In the genomic region with DNA sequence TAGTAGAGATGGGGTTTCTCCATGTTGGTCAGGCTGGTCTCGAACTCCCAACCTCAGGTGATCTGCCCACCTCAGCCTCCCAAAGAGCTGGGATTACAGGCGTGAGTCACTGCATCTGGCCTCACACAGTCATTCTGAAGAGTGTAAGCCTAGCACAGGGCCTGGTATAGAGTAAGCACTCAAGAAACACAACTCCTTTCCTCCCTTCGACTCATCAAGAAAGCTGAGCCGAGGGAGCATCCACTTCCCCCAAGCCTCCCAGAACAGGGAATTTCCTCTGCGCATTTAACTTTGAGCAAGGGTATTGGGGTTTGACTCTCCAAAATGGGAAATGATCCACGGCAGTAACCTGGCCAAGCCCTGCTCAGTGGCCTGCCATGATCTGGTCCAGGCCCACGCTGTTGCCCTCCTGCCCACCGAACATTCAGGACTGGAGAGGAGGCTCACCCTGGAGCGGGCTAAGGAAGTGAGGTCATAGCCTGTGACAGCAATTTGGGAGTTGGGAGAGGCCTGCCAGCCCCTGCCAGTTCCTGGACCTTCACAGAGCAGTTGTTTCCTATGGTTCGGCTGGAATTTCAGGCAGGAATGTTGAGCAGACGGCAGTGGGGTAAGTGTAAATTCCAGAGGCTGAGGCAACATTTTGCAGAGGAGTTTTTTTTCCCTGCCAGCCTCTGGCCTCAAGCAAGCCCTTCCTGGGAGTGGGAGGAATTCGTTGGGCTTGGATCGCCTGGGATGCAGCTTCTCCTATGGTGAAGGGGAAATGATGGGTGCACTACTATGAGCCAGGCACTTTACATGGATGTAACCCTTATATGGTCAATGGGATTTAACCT, we compare ENCODE assay signal across 1 cellular context.
TF ChIP-seq lines count a peak whose summit lies in the region.

No MANE protein-coding gene starts in this region.

TF ChIP-seq in HepG2, 621 proteins besides CTCF, POLR2A, EP300 and RAD21 (continued from another document and continues in another):
- TF ChIP-seq ZNF180 (CRISPR knock-in tag; IDR thresholded peaks at IDR 0.05; ENCODE audit: borderline replicate concordance, low read depth) (no peak), SATB2 (CRISPR knock-in tag; IDR thresholded peaks at IDR 0.05) (no peak), AGO1 (IDR thresholded peaks at IDR 0.05; ENCODE audit: low read depth, low read length, poor library complexity, severe bottlenecking) (no peak), ZNF460 (CRISPR knock-in tag; IDR thresholded peaks at IDR 0.05; ENCODE audit: borderline replicate concordance) (no peak), ZNF570 (CRISPR knock-in tag; IDR thresholded peaks at IDR 0.05; ENCODE audit: borderline replicate concordance) (no peak), HOXA9 (CRISPR knock-in tag; IDR thresholded peaks at IDR 0.05; ENCODE audit: borderline replicate concordance) (no peak), FOXK2 (IDR thresholded peaks at IDR 0.05) (no peak), MIXL1 (CRISPR knock-in tag; IDR thresholded peaks at IDR 0.05) (no peak), ZNF747 (CRISPR knock-in tag; IDR thresholded peaks at IDR 0.05; ENCODE audit: borderline replicate concordance) (no peak), NRL (CRISPR knock-in tag; IDR thresholded peaks at IDR 0.05; ENCODE audit: borderline replicate concordance) (no peak), RXRB (CRISPR knock-in tag; IDR thresholded peaks at IDR 0.05; ENCODE audit: borderline replicate concordance) (peak; percentile 40; the same call in 1 of the 2 replicates), ATF2 (CRISPR knock-in tag; IDR thresholded peaks at IDR 0.05) (no peak), EZH2 (conservative IDR thresholded peaks at IDR 0.05; ENCODE audit: low read depth, low read length) (no peak), HHEX (CRISPR knock-in tag; IDR thresholded peaks at IDR 0.05) (no peak), ELF1 (CRISPR knock-in tag; IDR thresholded peaks at IDR 0.05) (no peak), BRCA1 (CRISPR knock-in tag; IDR thresholded peaks at IDR 0.05) (no peak), CHCHD3 (CRISPR knock-in tag; IDR thresholded peaks at IDR 0.05) (no peak), CEBPG (CRISPR knock-in tag; IDR thresholded peaks at IDR 0.05) (peak; percentile 60; the same call in 1 of the 2 replicates), MAFG (CRISPR knock-in tag; IDR thresholded peaks at IDR 0.05) (no peak), TBL1XR1 (IDR thresholded peaks at IDR 0.05; ENCODE audit: borderline replicate concordance, low read length, partially characterized antibody) (no peak), ZNF44 (CRISPR knock-in tag; IDR thresholded peaks at IDR 0.05) (no peak), GATAD2A (CRISPR knock-in tag; IDR thresholded peaks at IDR 0.05) (peak; percentile 70), ZBTB7A (CRISPR knock-in tag; IDR thresholded peaks at IDR 0.05) (no peak), ZFP36L1 (CRISPR knock-in tag; IDR thresholded peaks at IDR 0.05) (no peak), ZNF781 (CRISPR knock-in tag; IDR thresholded peaks at IDR 0.05; ENCODE audit: borderline replicate concordance, not compliant biosample characterization) (no peak), ATRX (CRISPR knock-in tag; IDR thresholded peaks at IDR 0.05; ENCODE audit: borderline replicate concordance) (no peak), ZNF7 (CRISPR knock-in tag; IDR thresholded peaks at IDR 0.05) (no peak), ZNF446 (CRISPR knock-in tag; IDR thresholded peaks at IDR 0.05) (no peak), ZNF12 (CRISPR knock-in tag; IDR thresholded peaks at IDR 0.05) (no peak), TARDBP (CRISPR knock-in tag; IDR thresholded peaks at IDR 0.05) (peak; percentile 49; the same call in 1 of the 2 replicates), CREM (IDR thresholded peaks at IDR 0.05) (no peak), CREM (CRISPR knock-in tag; IDR thresholded peaks at IDR 0.05) (no peak), MIER3 (CRISPR knock-in tag; IDR thresholded peaks at IDR 0.05; ENCODE audit: borderline replicate concordance) (no peak), HNRNPUL1 (IDR thresholded peaks at IDR 0.05; ENCODE audit: low read depth, low read length) (no peak), KDM5B (CRISPR knock-in tag; IDR thresholded peaks at IDR 0.05; ENCODE audit: borderline replicate concordance) (no peak), ZSCAN5A (CRISPR knock-in tag; IDR thresholded peaks at IDR 0.05; ENCODE audit: borderline replicate concordance) (no peak), MEIS1 (CRISPR knock-in tag; IDR thresholded peaks at IDR 0.05; ENCODE audit: borderline replicate concordance) (no peak), ZNF263 (CRISPR knock-in tag; IDR thresholded peaks at IDR 0.05) (no peak), PAF1 (CRISPR knock-in tag; IDR thresholded peaks at IDR 0.05) (no peak), ZNF780A (CRISPR knock-in tag; IDR thresholded peaks at IDR 0.05) (no peak), ZNF552 (CRISPR knock-in tag; IDR thresholded peaks at IDR 0.05; ENCODE audit: borderline replicate concordance) (no peak), ZZZ3 (CRISPR knock-in tag; IDR thresholded peaks at IDR 0.05; ENCODE audit: borderline replicate concordance) (no peak), ZNF563 (CRISPR knock-in tag; IDR thresholded peaks at IDR 0.05) (no peak), FOXP4 (CRISPR knock-in tag; IDR thresholded peaks at IDR 0.05) (0 out of 2 replicates have a peak, but pooled peaks have one; percentile 19), ZNF124 (CRISPR knock-in tag; IDR thresholded peaks at IDR 0.05) (no peak), ZNF33B (CRISPR knock-in tag; IDR thresholded peaks at IDR 0.05) (no peak), RBAK (CRISPR knock-in tag; IDR thresholded peaks at IDR 0.05) (no peak), ZNF329 (CRISPR knock-in tag; IDR thresholded peaks at IDR 0.05; ENCODE audit: low read depth) (no peak), ZNF562 (CRISPR knock-in tag; IDR thresholded peaks at IDR 0.05; ENCODE audit: borderline replicate concordance) (no peak), ZNF704 (CRISPR knock-in tag; IDR thresholded peaks at IDR 0.05; ENCODE audit: borderline replicate concordance) (no peak), ATF1 (CRISPR knock-in tag; IDR thresholded peaks at IDR 0.05) (no peak), TCF7L2 (IDR thresholded peaks at IDR 0.05; ENCODE audit: low read depth, low read length) (no peak), U2AF1 (optimal IDR thresholded peaks at IDR 0.05; ENCODE audit: low read depth, low read length) (no peak), ZNF512B (CRISPR knock-in tag; IDR thresholded peaks at IDR 0.05; ENCODE audit: borderline replicate concordance) (no peak), HOXA5 (CRISPR knock-in tag; IDR thresholded peaks at IDR 0.05) (no peak), RARG (CRISPR knock-in tag; IDR thresholded peaks at IDR 0.05; ENCODE audit: low read depth) (no peak)
- TF ChIP-seq, protein P1, sequence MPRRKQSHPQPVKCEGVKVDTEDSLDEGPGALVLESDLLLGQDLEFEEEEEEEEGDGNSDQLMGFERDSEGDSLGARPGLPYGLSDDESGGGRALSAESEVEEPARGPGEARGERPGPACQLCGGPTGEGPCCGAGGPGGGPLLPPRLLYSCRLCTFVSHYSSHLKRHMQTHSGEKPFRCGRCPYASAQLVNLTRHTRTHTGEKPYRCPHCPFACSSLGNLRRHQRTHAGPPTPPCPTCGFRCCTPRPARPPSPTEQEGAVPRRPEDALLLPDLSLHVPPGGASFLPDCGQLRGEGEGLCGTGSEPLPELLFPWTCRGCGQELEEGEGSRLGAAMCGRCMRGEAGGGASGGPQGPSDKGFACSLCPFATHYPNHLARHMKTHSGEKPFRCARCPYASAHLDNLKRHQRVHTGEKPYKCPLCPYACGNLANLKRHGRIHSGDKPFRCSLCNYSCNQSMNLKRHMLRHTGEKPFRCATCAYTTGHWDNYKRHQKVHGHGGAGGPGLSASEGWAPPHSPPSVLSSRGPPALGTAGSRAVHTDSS (CRISPR knock-in tag; conservative IDR thresholded peaks at IDR 0.05), result no peak
- TF ChIP-seq, protein P2, sequence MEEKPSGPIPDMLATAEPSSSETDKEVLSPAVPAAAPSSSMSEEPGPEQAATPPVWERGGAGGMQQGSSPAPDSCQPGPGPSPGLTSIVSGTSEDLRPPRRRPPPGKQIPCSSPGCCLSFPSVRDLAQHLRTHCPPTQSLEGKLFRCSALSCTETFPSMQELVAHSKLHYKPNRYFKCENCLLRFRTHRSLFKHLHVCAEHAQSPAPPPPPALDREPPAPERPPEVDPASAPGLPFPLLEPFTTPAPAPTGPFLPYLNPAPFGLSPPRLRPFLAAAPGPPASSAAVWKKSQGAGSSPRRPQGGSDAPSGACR (CRISPR knock-in tag; IDR thresholded peaks at IDR 0.05), result no peak
- TF ChIP-seq, protein P3, sequence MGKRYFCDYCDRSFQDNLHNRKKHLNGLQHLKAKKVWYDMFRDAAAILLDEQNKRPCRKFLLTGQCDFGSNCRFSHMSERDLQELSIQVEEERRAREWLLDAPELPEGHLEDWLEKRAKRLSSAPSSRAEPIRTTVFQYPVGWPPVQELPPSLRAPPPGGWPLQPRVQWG (CRISPR knock-in tag; IDR thresholded peaks at IDR 0.05; ENCODE audit: borderline replicate concordance, low read depth), result no peak
- TF ChIP-seq, protein P4, sequence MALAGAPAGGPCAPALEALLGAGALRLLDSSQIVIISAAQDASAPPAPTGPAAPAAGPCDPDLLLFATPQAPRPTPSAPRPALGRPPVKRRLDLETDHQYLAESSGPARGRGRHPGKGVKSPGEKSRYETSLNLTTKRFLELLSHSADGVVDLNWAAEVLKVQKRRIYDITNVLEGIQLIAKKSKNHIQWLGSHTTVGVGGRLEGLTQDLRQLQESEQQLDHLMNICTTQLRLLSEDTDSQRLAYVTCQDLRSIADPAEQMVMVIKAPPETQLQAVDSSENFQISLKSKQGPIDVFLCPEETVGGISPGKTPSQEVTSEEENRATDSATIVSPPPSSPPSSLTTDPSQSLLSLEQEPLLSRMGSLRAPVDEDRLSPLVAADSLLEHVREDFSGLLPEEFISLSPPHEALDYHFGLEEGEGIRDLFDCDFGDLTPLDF (CRISPR knock-in tag; IDR thresholded peaks at IDR 0.05), result no peak
